ENCODE assay signal across 7 cellular contexts in the genomic region with DNA sequence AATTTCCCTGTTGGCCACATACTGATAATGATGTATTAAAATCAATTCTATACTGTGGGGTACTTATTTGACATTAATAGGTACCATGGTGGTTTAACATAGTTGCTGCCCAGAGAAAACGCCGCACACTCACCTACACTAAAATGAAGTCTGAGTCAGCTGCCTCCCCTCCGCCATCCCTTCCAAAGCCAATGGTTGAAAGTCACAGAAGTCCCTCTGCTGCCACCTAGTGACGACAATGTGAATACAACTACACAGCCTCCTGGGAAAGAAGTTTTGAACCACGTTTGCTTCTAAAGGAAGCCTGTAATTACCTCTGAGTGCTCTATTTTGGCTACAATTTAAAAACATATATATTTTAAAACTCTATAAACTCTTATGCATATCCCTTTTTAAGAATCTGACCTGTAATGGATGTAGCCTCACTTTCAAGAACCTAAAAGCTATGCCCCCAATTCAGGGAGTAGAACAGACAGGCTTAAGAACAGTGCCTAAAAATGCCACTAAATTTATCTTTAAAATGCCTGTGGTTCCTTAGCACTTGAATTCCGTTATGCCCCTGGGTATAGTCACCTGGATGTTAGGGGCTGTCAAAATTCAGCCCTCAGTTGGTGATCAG.
DNase-seq lines count a peak whose midpoint lies in the region; ATAC-seq lines count a peak whose summit lies in the region.

No MANE protein-coding gene starts in this region.

- peak; percentile 79 for ATAC-seq in GM18502 (IDR thresholded peaks at IDR 0.05; ENCODE audit: poor library complexity, unreplicated experiment)
- peak; percentile 81 for ATAC-seq in HG03159 (IDR thresholded peaks at IDR 0.05; ENCODE audit: unreplicated experiment)

- peak; percentile 54 to 80 for DNase-seq in NCI-H446 (lab: John Stamatoyannopoulos, UW)
- peak; percentile 49 to 64 (median 54) for DNase-seq in activated CD4-positive, CD25-positive, alpha-beta regulatory T cell (lab: John Stamatoyannopoulos, UW)
- DNase-seq in central memory CD4-positive, alpha-beta T cell = peak; percentile 62
- DNase-seq in kidney tubule cell (ENCODE audit: low spot score) = peak; percentile 89
- peak; percentile 75 to 84 for DNase-seq in stimulated activated CD4-positive, alpha-beta T cell treated with anti-CD3 and anti-CD28 coated beads, Interleukin-2, amount 100 ng/mL, for 24 hours

Comparison
In these comparisons a context has a peak if more than half of its experiments do, and no peak if none do; other contexts are left out.
1. Peak in every context shown above with its lines: DNase-seq and ATAC-seq.